Comparison of ENCODE assay signal across 13 cellular contexts in the genomic region with DNA sequence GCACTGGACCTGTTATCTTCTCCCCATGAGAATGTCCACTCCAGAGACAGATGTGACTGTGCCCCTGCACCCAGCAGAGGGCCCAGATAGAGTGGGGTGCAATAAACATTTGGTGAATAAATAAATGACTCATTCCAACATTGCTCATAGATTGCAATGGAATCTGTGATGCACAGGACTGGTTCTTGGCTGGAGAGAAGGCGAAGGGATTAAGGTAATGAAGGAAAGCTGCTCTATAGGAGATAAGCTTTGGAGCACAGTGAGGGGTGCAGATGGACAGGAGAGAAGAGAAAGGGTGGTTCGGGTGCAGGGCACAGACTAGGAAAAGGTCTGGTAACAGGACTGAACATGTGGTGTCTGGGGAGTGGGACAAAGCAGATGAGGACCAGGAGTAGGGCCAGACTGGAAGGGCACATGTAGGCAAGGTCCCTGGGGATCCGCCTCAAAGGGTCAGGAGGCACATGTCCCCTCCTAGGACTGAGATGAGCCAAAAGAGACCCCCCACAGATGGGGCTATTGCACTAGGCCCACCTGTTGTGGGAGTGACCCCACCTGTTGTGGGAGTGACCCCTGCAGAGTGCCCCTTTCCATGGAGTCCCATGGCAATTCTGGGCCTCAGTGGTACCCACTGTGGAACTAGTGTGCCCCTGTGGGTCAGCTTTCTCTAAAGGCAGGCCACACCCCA. TPM values are rescaled to one million over a fixed set of nuclear protein-coding genes. Genes with fewer than 3 reads are reported as not detected.
DNase-seq lines count a peak whose midpoint lies in the region; ATAC-seq and TF ChIP-seq lines count a peak whose summit lies in the region.
"Had no signal": no experiment of that assay in that cellular context is flagged by ENCODE, and none has a peak within 500 bp of the region (broad histone marks: within the 10 kb centered on the region; RNA-seq: fewer than 3 reads in every experiment).

No MANE protein-coding gene starts in this region.

- H4K20me1 ChIP-seq in hepatocyte (ENCODE audit: insufficient read depth, poor library complexity, severe bottlenecking) = no peaks in the 10 kb centered on the region

- H3K4me3 ChIP-seq in hepatocyte = no peak overlapping the region
- H3K4me3 ChIP-seq: stomach had no signal

- no peaks in the 10 kb centered on the region for H3K79me2 ChIP-seq in hepatocyte

- no peaks in the 10 kb centered on the region for H3K36me3 Mint-ChIP-seq in activated naive CD8-positive, alpha-beta T cell treated with anti-CD3 and anti-CD28 coated beads, Interleukin-2, amount 50 U/mL, for 24 hours (ENCODE audit: low read depth)
- no peaks in the 10 kb centered on the region for H3K36me3 Mint-ChIP-seq in activated CD4-positive, alpha-beta memory T cell treated with anti-CD3 and anti-CD28 coated beads for 36 hours
- no peaks in the 10 kb centered on the region for H3K36me3 Mint-ChIP-seq in stimulated activated memory B cell treated with anti-CD40 and anti-IgM and Interleukin-4, amounts not matched to agents 10 μg/mL and 1 μg/mL and 100 μg/mL, for 72 hours

- intact Hi-C loops in cardiac septum (cut with DNase I) (no loop called here), left ventricle myocardium superior (cut with micrococcal nuclease) (no loop called here)
- intact Hi-C loops in activated CD4-positive, alpha-beta memory T cell treated with anti-CD3 and anti-CD28 coated beads for 36 hours (cut with micrococcal nuclease) = no loop called here

- H3K27ac Mint-ChIP-seq in activated naive CD8-positive, alpha-beta T cell treated with anti-CD3 and anti-CD28 coated beads, Interleukin-2, amount 50 U/mL, for 24 hours = no peak overlapping the region
- H3K27ac Mint-ChIP-seq in activated CD4-positive, alpha-beta memory T cell treated with anti-CD3 and anti-CD28 coated beads for 36 hours = no peak overlapping the region
- H3K27ac Mint-ChIP-seq in stimulated activated memory B cell treated with anti-CD40 and anti-IgM and Interleukin-4, amounts not matched to agents 10 μg/mL and 1 μg/mL and 100 μg/mL, for 72 hours = no peak overlapping the region

- DNase-seq in cardiac septum (ENCODE audit: low spot score) (peak; percentile 63), left ventricle myocardium superior (no peak), hepatocyte (ENCODE audit: low spot score) (peak; percentile 52), HK-2 (ENCODE audit: unreplicated experiment) (no peak)
- no peak for DNase-seq in activated naive CD8-positive, alpha-beta T cell treated with anti-CD3 and anti-CD28 coated beads, Interleukin-2, amount 50 U/mL, for 24 hours
- DNase-seq in activated CD4-positive, alpha-beta memory T cell treated with anti-CD3 and anti-CD28 coated beads for 36 hours = no peak
- DNase-seq: GF-D8, NCI-H187 treated with DMSO at 0.1 percent for 48 hours, stomach had no signal

- H3K27ac ChIP-seq in hepatocyte = peak overlapping the region; percentile 59
- H3K27ac ChIP-seq: neutrophil, stomach had no signal

- H3K27me3 Mint-ChIP-seq in activated naive CD8-positive, alpha-beta T cell treated with anti-CD3 and anti-CD28 coated beads, Interleukin-2, amount 50 U/mL, for 24 hours = no peaks in the 10 kb centered on the region
- no peaks in the 10 kb centered on the region for H3K27me3 Mint-ChIP-seq in activated CD4-positive, alpha-beta memory T cell treated with anti-CD3 and anti-CD28 coated beads for 36 hours
- peaks cover 15% of the 10 kb centered on the region for H3K27me3 Mint-ChIP-seq in stimulated activated memory B cell treated with anti-CD40 and anti-IgM and Interleukin-4, amounts not matched to agents 10 μg/mL and 1 μg/mL and 100 μg/mL, for 72 hours

- peaks cover 6% of the 10 kb centered on the region for H3K4me1 ChIP-seq in hepatocyte (ENCODE audit: insufficient read depth)

- no peak overlapping the region for H2AFZ ChIP-seq in hepatocyte

- no peak overlapping the region for H3K4me2 ChIP-seq in hepatocyte

- H3K4me3 Mint-ChIP-seq in activated naive CD8-positive, alpha-beta T cell treated with anti-CD3 and anti-CD28 coated beads, Interleukin-2, amount 50 U/mL, for 24 hours = no peak overlapping the region
- H3K4me3 Mint-ChIP-seq in activated CD4-positive, alpha-beta memory T cell treated with anti-CD3 and anti-CD28 coated beads for 36 hours = no peak overlapping the region
- H3K4me3 Mint-ChIP-seq in stimulated activated memory B cell treated with anti-CD40 and anti-IgM and Interleukin-4, amounts not matched to agents 10 μg/mL and 1 μg/mL and 100 μg/mL, for 72 hours = no peak overlapping the region

- ATAC-seq in left ventricle myocardium superior (no peak), GM19452 (IDR thresholded peaks at IDR 0.05; ENCODE audit: unreplicated experiment) (no peak)
- ATAC-seq in activated naive CD8-positive, alpha-beta T cell treated with anti-CD3 and anti-CD28 coated beads, Interleukin-2, amount 50 U/mL, for 24 hours = peak; percentile 45
- no peak for ATAC-seq in stimulated activated memory B cell treated with anti-CD40 and anti-IgM and Interleukin-4, amounts not matched to agents 10 μg/mL and 1 μg/mL and 100 μg/mL, for 72 hours

- no peaks in the 10 kb centered on the region for H3K9me3 Mint-ChIP-seq in activated naive CD8-positive, alpha-beta T cell treated with anti-CD3 and anti-CD28 coated beads, Interleukin-2, amount 50 U/mL, for 24 hours
- no peaks in the 10 kb centered on the region for H3K9me3 Mint-ChIP-seq in activated CD4-positive, alpha-beta memory T cell treated with anti-CD3 and anti-CD28 coated beads for 36 hours
- H3K9me3 Mint-ChIP-seq in stimulated activated memory B cell treated with anti-CD40 and anti-IgM and Interleukin-4, amounts not matched to agents 10 μg/mL and 1 μg/mL and 100 μg/mL, for 72 hours = no peaks in the 10 kb centered on the region

- H3K9me2 ChIP-seq in hepatocyte (replicated peaks; ENCODE audit: insufficient read depth) = no peaks in the 10 kb centered on the region

- H3K9me3 ChIP-seq in hepatocyte (ENCODE audit: low read depth) = no peaks in the 10 kb centered on the region
- H3K9me3 ChIP-seq: neutrophil, stomach had no signal

- peaks cover 2% of the 10 kb centered on the region for H3K4me1 Mint-ChIP-seq in activated naive CD8-positive, alpha-beta T cell treated with anti-CD3 and anti-CD28 coated beads, Interleukin-2, amount 50 U/mL, for 24 hours
- no peaks in the 10 kb centered on the region for H3K4me1 Mint-ChIP-seq in activated CD4-positive, alpha-beta memory T cell treated with anti-CD3 and anti-CD28 coated beads for 36 hours (ENCODE audit: low read depth)
- H3K4me1 Mint-ChIP-seq in stimulated activated memory B cell treated with anti-CD40 and anti-IgM and Interleukin-4, amounts not matched to agents 10 μg/mL and 1 μg/mL and 100 μg/mL, for 72 hours = no peaks in the 10 kb centered on the region

- no peak for TF ChIP-seq CTCF in hepatocyte (IDR thresholded peaks at IDR 0.05; ENCODE audit: poor library complexity)

- no peaks in the 10 kb centered on the region for H3K36me3 ChIP-seq in hepatocyte (replicated peaks; ENCODE audit: insufficient read depth, low read depth)
- H3K36me3 ChIP-seq: neutrophil, stomach had no signal

- 81% methylated on average over 3 of the region's 3 CpGs for WGBS in hepatocyte (ENCODE audit: low lambda C conversion rate, missing lambda C conversion rate)

- H3K27me3 ChIP-seq in hepatocyte = no peaks in the 10 kb centered on the region
- H3K27me3 ChIP-seq: neutrophil, stomach had no signal

- POLR2A ChIA-PET in activated CD4-positive, alpha-beta memory T cell treated with anti-CD3 and anti-CD28 coated beads for 36 hours (lab: Charles Lee) = no interaction called here

- CTCF ChIA-PET in activated CD4-positive, alpha-beta memory T cell treated with anti-CD3 and anti-CD28 coated beads for 36 hours (lab: Charles Lee) = interaction anchor here (1.0 to 1.4 kb wide), 3 partner anchors 49 to 352 kb away, joined by 3 to 7 read pairs (median 6); no protein-coding TSS in a partner anchor

RNA-seq across cellular contexts. Expression of gene POC1A, which starts 17.5 kb away (rescaled TPM):
- total RNA-seq in cardiac septum (1.5 TPM), left ventricle myocardium superior (1.5 TPM), hepatocyte (2.6 TPM in 2 replicates)
- polyA plus RNA-seq in hepatocyte = 3.7 and 5.7 TPM in 2 replicates
- 10 to 100 TPM; 28.5 to 30.5 TPM for total RNA-seq in activated CD4-positive, alpha-beta memory T cell treated with anti-CD3 and anti-CD28 coated beads for 36 hours

RNA-seq across cellular contexts. Expression of gene ALAS1, which starts 26.2 kb away (rescaled TPM):
- total RNA-seq in cardiac septum = 154 TPM
- 166 TPM for total RNA-seq in left ventricle myocardium superior
- total RNA-seq in hepatocyte = 81.8 and 85.3 TPM in 2 replicates
- polyA plus RNA-seq in hepatocyte = 90.1 and 91.2 TPM in 2 replicates
- total RNA-seq in activated CD4-positive, alpha-beta memory T cell treated with anti-CD3 and anti-CD28 coated beads for 36 hours = 10 to 100 TPM; 64.4 to 64.5 TPM

RNA-seq across cellular contexts. Expression of gene TLR9, which starts 53.7 kb away (rescaled TPM):
- total RNA-seq in cardiac septum (0.16 TPM), left ventricle myocardium superior (0.17 TPM), hepatocyte (not detected in 2 replicates)
- not detected in 2 replicates for polyA plus RNA-seq in hepatocyte
- total RNA-seq in activated CD4-positive, alpha-beta memory T cell treated with anti-CD3 and anti-CD28 coated beads for 36 hours = under 1 TPM; 0.59 to 0.90 TPM
- total RNA-seq: frontal cortex, stomach had no signal

Comparison
In these comparisons a context has a peak if more than half of its experiments do, and no peak if none do; other contexts are left out.
1. DNase-seq: peak in cardiac septum (single experiment) and hepatocyte (single experiment); none in left ventricle myocardium superior (single experiment), activated naive CD8-positive, alpha-beta T cell treated with anti-CD3 and anti-CD28 coated beads, Interleukin-2, amount 50 U/mL, for 24 hours (single experiment), activated CD4-positive, alpha-beta memory T cell treated with anti-CD3 and anti-CD28 coated beads for 36 hours (single experiment) and HK-2 (single experiment).